Comparison of ENCODE assay signal across 15 cellular contexts in genomic region chr5:107028938-107029337, GRCh38.
A peak's percentile ranks its signal among the peaks of the same experiment; 100 is the strongest.
DNase-seq lines count a peak whose midpoint lies in the region; ATAC-seq lines count a peak whose summit lies in the region.
"Had no signal": no experiment of that assay in that cellular context is flagged by ENCODE, and none has a peak within 500 bp of the region (broad histone marks: within the 10 kb centered on the region; RNA-seq: fewer than 3 reads in every experiment).

No MANE protein-coding gene starts in this region.

- H3K4me1 Mint-ChIP-seq in activated CD4-positive, alpha-beta T cell treated with anti-CD3 and anti-CD28 coated beads, Interleukin-2, amount 10 ng/mL, durations not matched to agents 24 days and 14 days, result no peaks in the 10 kb centered on the region
- H3K4me1 Mint-ChIP-seq: CD14-positive monocyte; CD4-positive, alpha-beta memory T cell had no signal

- no peaks in the 10 kb centered on the region for H3K9me3 Mint-ChIP-seq in activated CD4-positive, alpha-beta T cell treated with anti-CD3 and anti-CD28 coated beads, Interleukin-2, amount 10 ng/mL, durations not matched to agents 24 days and 14 days
- H3K9me3 Mint-ChIP-seq: CD14-positive monocyte, GM23338 had no signal

- DNase-seq in NCI-H69 (lab: John Stamatoyannopoulos, UW) (peak; percentile 12), epidermal melanocyte (ENCODE audit: insufficient read length, low spot score) (no peak), activated T-cell treated with anti-CD3 and anti-CD28 coated beads for 4 hours (no peak)
- DNase-seq in effector CD8-positive, alpha-beta T cell (lab: John Stamatoyannopoulos, UW), result no peak
- no peak for DNase-seq in activated CD4-positive, alpha-beta T cell treated with anti-CD3 and anti-CD28 coated beads, Interleukin-2, amount 10 ng/mL, durations not matched to agents 24 days and 14 days
- DNase-seq: 8988T; CD4-positive, alpha-beta memory T cell; DMS79 treated with DMSO at 0.1 percent for 48 hours; GF-D8; HCEC 1CT; KG1 had no signal

- ATAC-seq in GM18511 (IDR thresholded peaks at IDR 0.05; ENCODE audit: unreplicated experiment) (peak; percentile 74), HG02610 (IDR thresholded peaks at IDR 0.05; ENCODE audit: unreplicated experiment) (peak; percentile 59)
- ATAC-seq: GM23338 had no signal

- intact Hi-C loops in activated CD4-positive, alpha-beta T cell treated with anti-CD3 and anti-CD28 coated beads, Interleukin-2, amount 10 ng/mL, durations not matched to agents 24 days and 14 days (cut with micrococcal nuclease), result no loop called here

- no peaks in the 10 kb centered on the region for H3K27me3 Mint-ChIP-seq in activated CD4-positive, alpha-beta T cell treated with anti-CD3 and anti-CD28 coated beads, Interleukin-2, amount 10 ng/mL, durations not matched to agents 24 days and 14 days
- H3K27me3 Mint-ChIP-seq: CD4-positive, alpha-beta memory T cell had no signal

- H3K4me3 Mint-ChIP-seq in activated CD4-positive, alpha-beta T cell treated with anti-CD3 and anti-CD28 coated beads, Interleukin-2, amount 10 ng/mL, durations not matched to agents 24 days and 14 days, result no peak overlapping the region
- H3K4me3 Mint-ChIP-seq: CD14-positive monocyte; CD4-positive, alpha-beta memory T cell; GM23338 had no signal

- H3K36me3 Mint-ChIP-seq in activated CD4-positive, alpha-beta T cell treated with anti-CD3 and anti-CD28 coated beads, Interleukin-2, amount 10 ng/mL, durations not matched to agents 24 days and 14 days (ENCODE audit: low read depth), result no peaks in the 10 kb centered on the region
- H3K36me3 Mint-ChIP-seq: CD14-positive monocyte; CD4-positive, alpha-beta memory T cell had no signal

- no peak overlapping the region for H3K27ac Mint-ChIP-seq in activated CD4-positive, alpha-beta T cell treated with anti-CD3 and anti-CD28 coated beads, Interleukin-2, amount 10 ng/mL, durations not matched to agents 24 days and 14 days
- H3K27ac Mint-ChIP-seq: CD4-positive, alpha-beta memory T cell; GM23338 had no signal
